Comparison of ENCODE assay signal across 1 cellular context in the genomic region with DNA sequence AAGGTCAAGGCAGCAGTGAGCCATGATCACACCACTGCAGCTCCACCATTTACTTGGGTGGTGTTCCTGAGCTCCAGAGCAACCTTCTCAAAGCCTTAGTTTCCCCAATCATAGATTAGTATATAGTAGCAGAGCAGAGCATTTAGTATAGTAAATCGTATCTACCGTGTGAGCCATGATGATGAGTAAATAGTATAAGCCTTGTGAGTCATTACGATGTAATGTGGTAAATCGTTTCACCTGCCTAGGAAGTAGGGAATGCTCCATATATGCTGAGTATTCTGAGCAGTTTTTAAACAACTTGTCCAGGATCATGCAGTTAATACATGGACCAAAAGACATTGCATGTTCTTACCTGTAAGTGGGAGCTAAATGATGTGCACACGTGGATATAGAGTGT.
TF ChIP-seq lines count a peak whose summit lies in the region.

No MANE protein-coding gene starts in this region.

TF ChIP-seq in IMR-90, 13 proteins besides CTCF, POLR2A, EP300 and RAD21:
- TF ChIP-seq, protein P1, sequence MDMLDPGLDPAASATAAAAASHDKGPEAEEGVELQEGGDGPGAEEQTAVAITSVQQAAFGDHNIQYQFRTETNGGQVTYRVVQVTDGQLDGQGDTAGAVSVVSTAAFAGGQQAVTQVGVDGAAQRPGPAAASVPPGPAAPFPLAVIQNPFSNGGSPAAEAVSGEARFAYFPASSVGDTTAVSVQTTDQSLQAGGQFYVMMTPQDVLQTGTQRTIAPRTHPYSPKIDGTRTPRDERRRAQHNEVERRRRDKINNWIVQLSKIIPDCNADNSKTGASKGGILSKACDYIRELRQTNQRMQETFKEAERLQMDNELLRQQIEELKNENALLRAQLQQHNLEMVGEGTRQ (IDR thresholded peaks at IDR 0.05; ENCODE audit: low read depth, low read length) = no peak
- TF ChIP-seq BHLHE40 (IDR thresholded peaks at IDR 0.05; ENCODE audit: low read depth, low read length) = no peak
- TF ChIP-seq MAFK (IDR thresholded peaks at IDR 0.05; ENCODE audit: low read depth, low read length) = no peak
- no peak for TF ChIP-seq NFE2L2 (IDR thresholded peaks at IDR 0.05; ENCODE audit: low read depth, low read length)
- TF ChIP-seq, protein P2, sequence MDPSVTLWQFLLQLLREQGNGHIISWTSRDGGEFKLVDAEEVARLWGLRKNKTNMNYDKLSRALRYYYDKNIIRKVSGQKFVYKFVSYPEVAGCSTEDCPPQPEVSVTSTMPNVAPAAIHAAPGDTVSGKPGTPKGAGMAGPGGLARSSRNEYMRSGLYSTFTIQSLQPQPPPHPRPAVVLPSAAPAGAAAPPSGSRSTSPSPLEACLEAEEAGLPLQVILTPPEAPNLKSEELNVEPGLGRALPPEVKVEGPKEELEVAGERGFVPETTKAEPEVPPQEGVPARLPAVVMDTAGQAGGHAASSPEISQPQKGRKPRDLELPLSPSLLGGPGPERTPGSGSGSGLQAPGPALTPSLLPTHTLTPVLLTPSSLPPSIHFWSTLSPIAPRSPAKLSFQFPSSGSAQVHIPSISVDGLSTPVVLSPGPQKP (IDR thresholded peaks at IDR 0.05; ENCODE audit: borderline replicate concordance, low read depth, low read length) = no peak
- TF ChIP-seq CHD1 (IDR thresholded peaks at IDR 0.05; ENCODE audit: low read depth, low read length) = no peak
- TF ChIP-seq RCOR1 (IDR thresholded peaks at IDR 0.05; ENCODE audit: insufficient replicate concordance, low read length) = no peak
- TF ChIP-seq RFX5 (IDR thresholded peaks at IDR 0.05; ENCODE audit: low read depth, low read length) = no peak
- TF ChIP-seq SMC3 (IDR thresholded peaks at IDR 0.05; ENCODE audit: low read depth, low read length) = no peak
- TF ChIP-seq MXI1 (IDR thresholded peaks at IDR 0.05; ENCODE audit: borderline replicate concordance, low read depth, low read length) = no peak
